Comparison of ENCODE assay signal across 5 cellular contexts in genomic region chr16:20589486-20589885, GRCh38. TPM values are rescaled to one million over a fixed set of nuclear protein-coding genes. Genes with fewer than 3 reads are reported as not detected.
"Had no signal": no experiment of that assay in that cellular context is flagged by ENCODE, and none has a peak within 500 bp of the region (broad histone marks: within the 10 kb centered on the region; RNA-seq: fewer than 3 reads in every experiment).

No MANE protein-coding gene starts in this region.

RNA-seq across cellular contexts. Expression of gene ACSM2B, which starts 13.3 kb away (rescaled TPM):
- total RNA-seq: GM23248, H4, H7, HT-29 had no signal
- polyA plus RNA-seq: GM23248, IgD-negative memory B cell had no signal
